ENCODE assay signal across 9 cellular contexts in genomic region chr3:16338999-16339398, GRCh38.
A peak's percentile ranks its signal among the peaks of the same experiment; 100 is the strongest.
DNase-seq lines count a peak whose midpoint lies in the region; ATAC-seq and TF ChIP-seq lines count a peak whose summit lies in the region.
"Had no signal": no experiment of that assay in that cellular context is flagged by ENCODE, and none has a peak within 500 bp of the region (broad histone marks: within the 10 kb centered on the region; RNA-seq: fewer than 3 reads in every experiment).

No MANE protein-coding gene starts in this region.

- H2BK120ac ChIP-seq in trophoblast cell (ENCODE audit: insufficient read depth, low read length, poor library complexity), result no peak overlapping the region

- H3K9ac ChIP-seq in trophoblast cell (ENCODE audit: low read length), result no peak overlapping the region

- peak; percentile 71 for DNase-seq in activated CD4-positive, alpha-beta T cell treated with anti-CD3 and anti-CD28 coated beads, Interleukin-2, amount 10 ng/mL, durations not matched to agents 24 days and 14 days
- no peak for DNase-seq in activated CD4-positive, alpha-beta T cell treated with anti-CD3 and anti-CD28 coated beads for 1 hour
- DNase-seq in NB4 (ENCODE audit: low read depth) (peak; percentile 58), dedifferentiated amniotic fluid mesenchymal stem cell (ENCODE audit: extremely low spot score) (peak; percentile 89), trophoblast cell (peak; percentile 85 to 96), uterus (no peak), G401 (ENCODE audit: low spot score) (no peak)

- TF ChIP-seq CTCF in NB4 (IDR thresholded peaks at IDR 0.05; ENCODE audit: low read depth, low read length), result no peak
- no peak for TF ChIP-seq CTCF in uterus (IDR thresholded peaks at IDR 0.05)

- no peaks in the 10 kb centered on the region for H3K27me3 ChIP-seq in trophoblast cell (ENCODE audit: insufficient read depth, low read length)
- H3K27me3 ChIP-seq in uterus, result no peaks in the 10 kb centered on the region

- H3K9me3 ChIP-seq in trophoblast cell (ENCODE audit: insufficient read depth, low read depth, low read length) (peaks cover 4% of the 10 kb centered on the region), uterus (no peaks in the 10 kb centered on the region)

- no peak overlapping the region for H3K27ac ChIP-seq in trophoblast cell (ENCODE audit: low read depth, low read length)
- H3K27ac ChIP-seq in uterus, result no peak overlapping the region

- no peak overlapping the region for H2AK5ac ChIP-seq in trophoblast cell (ENCODE audit: low read length)

- H3K79me1 ChIP-seq in trophoblast cell (ENCODE audit: low read length), result no peaks in the 10 kb centered on the region

- H3K27ac Mint-ChIP-seq in activated CD4-positive, alpha-beta T cell treated with anti-CD3 and anti-CD28 coated beads, Interleukin-2, amount 10 ng/mL, durations not matched to agents 24 days and 14 days, result peak overlapping the region; percentile 1

- no peak overlapping the region for H4K91ac ChIP-seq in trophoblast cell (ENCODE audit: low read depth, low read length)

- intact Hi-C loops in activated CD4-positive, alpha-beta T cell treated with anti-CD3 and anti-CD28 coated beads, Interleukin-2, amount 10 ng/mL, durations not matched to agents 24 days and 14 days (cut with micrococcal nuclease), result loop anchor here (5.0 kb wide), 2 partner anchors 33 to 213 kb away; no protein-coding TSS in a partner anchor
- intact Hi-C loops in uterus (cut with DNase I; ENCODE audit: low total_unique reads), result no loop called here

- peaks cover 61% of the 10 kb centered on the region for H3K36me3 Mint-ChIP-seq in activated CD4-positive, alpha-beta T cell treated with anti-CD3 and anti-CD28 coated beads, Interleukin-2, amount 10 ng/mL, durations not matched to agents 24 days and 14 days (ENCODE audit: low read depth)

- H3K4me1 ChIP-seq in trophoblast cell (ENCODE audit: control insufficient read depth in 1 of 2, insufficient read depth in 2 of 2, low read length in 2 of 2) (no peaks in the 10 kb centered on the region), uterus (no peaks in the 10 kb centered on the region)

- no peak overlapping the region for H3K4me3 ChIP-seq in NB4 (ENCODE audit: low read depth, low read length)
- no peak overlapping the region for H3K4me3 ChIP-seq in trophoblast cell (ENCODE audit: low read depth, low read length)
- H3K4me3 ChIP-seq in uterus, result no peak overlapping the region
- H3K4me3 ChIP-seq: skin epidermis had no signal

- no peak for ATAC-seq in HG02973 (IDR thresholded peaks at IDR 0.05; ENCODE audit: unreplicated experiment)

- no peak overlapping the region for H3K18ac ChIP-seq in trophoblast cell (ENCODE audit: low read length)

- no peak overlapping the region for H3K14ac ChIP-seq in trophoblast cell (ENCODE audit: low read length)

- H3K4me3 Mint-ChIP-seq in activated CD4-positive, alpha-beta T cell treated with anti-CD3 and anti-CD28 coated beads, Interleukin-2, amount 10 ng/mL, durations not matched to agents 24 days and 14 days, result no peak overlapping the region

- no peaks in the 10 kb centered on the region for H3K9me3 Mint-ChIP-seq in activated CD4-positive, alpha-beta T cell treated with anti-CD3 and anti-CD28 coated beads, Interleukin-2, amount 10 ng/mL, durations not matched to agents 24 days and 14 days

- no peaks in the 10 kb centered on the region for H3K27me3 Mint-ChIP-seq in activated CD4-positive, alpha-beta T cell treated with anti-CD3 and anti-CD28 coated beads, Interleukin-2, amount 10 ng/mL, durations not matched to agents 24 days and 14 days

- no peak overlapping the region for H2BK12ac ChIP-seq in trophoblast cell (ENCODE audit: low read length)

- H3K36me3 ChIP-seq in trophoblast cell (ENCODE audit: control insufficient read depth in 1 of 2, insufficient read depth in 2 of 2, low read length in 2 of 2) (no peaks in the 10 kb centered on the region), uterus (no peaks in the 10 kb centered on the region)

- no peak overlapping the region for H2BK5ac ChIP-seq in trophoblast cell (ENCODE audit: low read depth, low read length, poor library complexity)

- no peak overlapping the region for H2AFZ ChIP-seq in trophoblast cell (ENCODE audit: insufficient read depth, low read length, poor library complexity)

- H3K4me1 Mint-ChIP-seq in activated CD4-positive, alpha-beta T cell treated with anti-CD3 and anti-CD28 coated beads, Interleukin-2, amount 10 ng/mL, durations not matched to agents 24 days and 14 days, result peaks cover 45% of the 10 kb centered on the region

- H4K12ac ChIP-seq in trophoblast cell (ENCODE audit: low read depth, low read length), result no peak overlapping the region

- WGBS in trophoblast cell (ENCODE audit: extremely low coverage, insufficient coverage, insufficient read length), result no CpG with 5 or more reads among the region's 1 CpG

- no peak overlapping the region for H3K4ac ChIP-seq in trophoblast cell (ENCODE audit: low read depth, low read length)

- H4K8ac ChIP-seq in trophoblast cell (ENCODE audit: low read depth, low read length), result no peak overlapping the region

- no peaks in the 10 kb centered on the region for H3K79me2 ChIP-seq in trophoblast cell (ENCODE audit: control insufficient read depth, insufficient read depth, low read length, poor library complexity)

- H3K4me2 ChIP-seq in trophoblast cell (ENCODE audit: low read length), result no peak overlapping the region

- no peak for TF ChIP-seq POLR2A in NB4 (IDR thresholded peaks at IDR 0.05; ENCODE audit: extremely low read depth, insufficient read length)
- TF ChIP-seq POLR2A in uterus (IDR thresholded peaks at IDR 0.05), result no peak

- in situ Hi-C loops in G401 (cut with HindIII; ENCODE audit: low sequenced_read_pairs), result no loop called here

- no peak overlapping the region for H3K23ac ChIP-seq in trophoblast cell (ENCODE audit: low read length)

Comparison
In these comparisons a context has a peak if more than half of its experiments do, and no peak if none do; other contexts are left out.
1. DNase-seq: peak in activated CD4-positive, alpha-beta T cell treated with anti-CD3 and anti-CD28 coated beads, Interleukin-2, amount 10 ng/mL, durations not matched to agents 24 days and 14 days (single experiment), NB4 (single experiment), dedifferentiated amniotic fluid mesenchymal stem cell (single experiment) and trophoblast cell (2 of 2); none in activated CD4-positive, alpha-beta T cell treated with anti-CD3 and anti-CD28 coated beads for 1 hour (single experiment), uterus (0 of 2) and G401 (single experiment).